Comparison of ENCODE assay signal across 1 cellular context in the genomic region with DNA sequence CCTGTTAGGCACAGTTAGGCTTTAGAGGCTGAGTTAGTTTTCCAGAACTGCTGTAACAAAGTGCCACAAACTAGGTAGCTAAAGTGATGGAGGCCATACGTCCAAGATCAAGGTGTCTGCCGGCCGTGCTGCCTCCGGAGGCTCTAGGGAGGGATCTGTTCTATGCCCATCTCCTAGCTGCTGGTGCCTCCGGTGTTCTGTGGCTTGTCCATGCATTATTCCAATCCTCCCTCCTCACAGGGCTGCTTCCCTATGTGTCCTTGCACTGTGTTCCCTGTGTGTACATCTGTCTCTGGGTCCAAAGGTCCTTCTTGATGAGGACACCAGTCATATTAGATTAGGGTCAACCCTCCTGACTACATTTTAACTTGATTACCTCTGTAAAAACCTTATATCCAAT. TPM values are rescaled to one million over a fixed set of nuclear protein-coding genes. Genes with fewer than 3 reads are reported as not detected.
"Had no signal": no experiment of that assay in that cellular context is flagged by ENCODE, and none has a peak within 500 bp of the region (broad histone marks: within the 10 kb centered on the region; RNA-seq: fewer than 3 reads in every experiment).

No MANE protein-coding gene starts in this region.

RNA-seq across cellular contexts. Expression of a gene that starts 54.4 kb away (rescaled TPM):
- total RNA-seq: HFFc6 had no signal
